In the genomic region with DNA sequence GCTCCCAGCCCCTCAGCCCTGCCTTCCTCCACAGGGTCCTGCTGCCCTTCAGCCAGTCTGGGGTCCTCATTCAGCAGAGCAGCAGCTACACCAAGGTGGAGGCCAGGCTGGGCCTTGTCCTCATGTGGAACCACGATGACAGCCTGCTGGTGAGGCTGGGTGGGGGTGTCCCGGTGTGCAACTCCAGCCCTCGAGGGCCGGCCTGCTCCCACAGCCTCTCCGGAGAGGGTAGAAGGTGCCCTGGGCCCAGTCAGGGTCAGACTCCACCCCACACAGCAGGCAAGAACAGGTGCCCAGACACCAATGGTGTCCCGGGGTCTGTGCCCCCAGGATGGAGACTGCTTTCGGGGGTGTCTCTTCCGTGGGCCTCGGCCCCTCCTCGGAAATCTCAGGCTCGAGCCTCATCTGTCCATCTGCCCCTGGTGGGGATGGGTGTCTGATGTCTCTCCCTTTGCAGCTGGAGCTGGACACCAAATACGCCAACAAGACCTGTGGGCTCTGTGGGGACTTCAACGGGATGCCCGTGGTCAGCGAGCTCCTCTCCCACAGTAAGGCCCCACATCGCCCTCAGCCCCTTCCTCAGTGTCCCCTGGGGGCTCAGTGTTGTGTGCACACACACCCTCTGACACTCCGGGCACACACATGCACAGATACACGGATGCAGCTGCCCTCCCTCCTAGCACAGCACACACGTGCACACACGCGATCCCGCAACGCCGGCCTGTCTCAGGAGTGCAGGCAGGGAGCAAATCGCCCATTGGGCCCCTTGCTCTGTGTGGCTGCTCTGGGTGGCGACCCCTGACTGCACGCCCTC, we compare ENCODE assay signal across 26 cellular contexts. TPM values are rescaled to one million over a fixed set of nuclear protein-coding genes. Genes with fewer than 3 reads are reported as not detected.
A peak's percentile ranks its signal among the peaks of the same experiment; 100 is the strongest.
DNase-seq lines count a peak whose midpoint lies in the region; ATAC-seq and TF ChIP-seq lines count a peak whose summit lies in the region.
"Had no signal": no experiment of that assay in that cellular context is flagged by ENCODE, and none has a peak within 500 bp of the region (broad histone marks: within the 10 kb centered on the region; RNA-seq: fewer than 3 reads in every experiment).

No MANE protein-coding gene starts in this region.

- H3K36me3 Mint-ChIP-seq in endodermal cell (ENCODE audit: low read depth), result no peaks in the 10 kb centered on the region
- H3K36me3 Mint-ChIP-seq in neural crest cell (ENCODE audit: low read depth), result no peaks in the 10 kb centered on the region
- H3K36me3 Mint-ChIP-seq: activated naive CD8-positive, alpha-beta T cell treated with anti-CD3 and anti-CD28 coated beads, Interleukin-2, amount 10 ng/mL, durations not matched to agents 7 days and 5 days; CD4-positive, CD25-positive, alpha-beta regulatory T cell had no signal

- H3K4me1 ChIP-seq in endodermal cell (ENCODE audit: control insufficient read depth, insufficient read depth, low read length), result no peaks in the 10 kb centered on the region
- H3K4me1 ChIP-seq: heart left ventricle, left ventricle myocardium inferior, parathyroid adenoma, tibial nerve had no signal

- H3K9me3 ChIP-seq in endodermal cell (ENCODE audit: control insufficient read depth, low read length), result no peaks in the 10 kb centered on the region
- H3K9me3 ChIP-seq: heart left ventricle, left ventricle myocardium inferior, tibial nerve had no signal

- H3K9me3 Mint-ChIP-seq in endodermal cell, result no peaks in the 10 kb centered on the region
- no peaks in the 10 kb centered on the region for H3K9me3 Mint-ChIP-seq in neural crest cell
- H3K9me3 Mint-ChIP-seq: activated naive CD8-positive, alpha-beta T cell treated with anti-CD3 and anti-CD28 coated beads, Interleukin-2, amount 10 ng/mL, durations not matched to agents 7 days and 5 days; CD4-positive, CD25-positive, alpha-beta regulatory T cell; stimulated activated naive CD8-positive, alpha-beta T cell treated with anti-CD3 and anti-CD28 coated beads, Interleukin-15, amount 100 ng/mL, for 72 hours had no signal

- H3K4me1 Mint-ChIP-seq in endodermal cell (no peaks in the 10 kb centered on the region), neural crest cell (no peaks in the 10 kb centered on the region)
- H3K4me1 Mint-ChIP-seq: activated naive CD8-positive, alpha-beta T cell treated with anti-CD3 and anti-CD28 coated beads, Interleukin-2, amount 10 ng/mL, durations not matched to agents 7 days and 5 days; CD4-positive, CD25-positive, alpha-beta regulatory T cell; nephron; stimulated activated naive CD8-positive, alpha-beta T cell treated with anti-CD3 and anti-CD28 coated beads, Interleukin-15, amount 100 ng/mL, for 72 hours had no signal

- 90 to 97% methylated on average over 13 to 27 of the region's 27 CpGs for WGBS in endodermal cell (ENCODE audit: insufficient coverage in 1 of 2, insufficient read length in 1 of 2), 2 experiments

- H3K4me3 Mint-ChIP-seq in endodermal cell (no peak overlapping the region), neural crest cell (no peak overlapping the region)
- H3K4me3 Mint-ChIP-seq: activated naive CD8-positive, alpha-beta T cell treated with anti-CD3 and anti-CD28 coated beads, Interleukin-2, amount 10 ng/mL, durations not matched to agents 7 days and 5 days; CD4-positive, CD25-positive, alpha-beta regulatory T cell; stimulated activated naive CD8-positive, alpha-beta T cell treated with anti-CD3 and anti-CD28 coated beads, Interleukin-15, amount 100 ng/mL, for 72 hours had no signal

- ATAC-seq in GM18511 (IDR thresholded peaks at IDR 0.05; ENCODE audit: unreplicated experiment), result no peak
- ATAC-seq: heart left ventricle; stimulated activated naive CD8-positive, alpha-beta T cell treated with anti-CD3 and anti-CD28 coated beads, Interleukin-15, amount 100 ng/mL, for 72 hours had no signal

- H3K27me3 ChIP-seq in endodermal cell (ENCODE audit: control insufficient read depth, insufficient read depth, low read length, poor library complexity, severe bottlenecking), result no peaks in the 10 kb centered on the region

- H3K36me3 ChIP-seq in endodermal cell (ENCODE audit: control insufficient read depth, insufficient read depth, low read length), result no peaks in the 10 kb centered on the region
- H3K36me3 ChIP-seq: heart left ventricle, left ventricle myocardium inferior, tibial nerve had no signal

- DNase-seq in 8988T (peak; percentile 59), D341Med (ENCODE audit: low spot score) (peak; percentile 28), endodermal cell (peak; percentile 34), neural crest cell (ENCODE audit: low read depth, low spot score) (no peak), T-helper 9 cell (no peak), dedifferentiated amniotic fluid mesenchymal stem cell (ENCODE audit: extremely low spot score) (no peak), iPS-NIHi11 (ENCODE audit: low spot score) (no peak)
- DNase-seq: activated naive CD8-positive, alpha-beta T cell treated with anti-CD3 and anti-CD28 coated beads, Interleukin-2, amount 10 ng/mL, durations not matched to agents 7 days and 5 days; CD4-positive, CD25-positive, alpha-beta regulatory T cell; DMS 273 treated with DMSO at 0.1 percent for 48 hours; erythroblast; GM23248; midbrain; NCI-H1105 treated with DMSO at 0.1 percent for 48 hours; NCI-H2081; NCI-H82; SHP77; stimulated activated naive CD8-positive, alpha-beta T cell treated with anti-CD3 and anti-CD28 coated beads, Interleukin-15, amount 100 ng/mL, for 72 hours had no signal

- no peak overlapping the region for H3K27ac ChIP-seq in endodermal cell (ENCODE audit: low read depth, low read length)
- H3K27ac ChIP-seq: GM23248, heart left ventricle, left ventricle myocardium inferior, parathyroid adenoma, tibial nerve had no signal

- H3K4me3 ChIP-seq in endodermal cell (ENCODE audit: low read length), result no peak overlapping the region
- H3K4me3 ChIP-seq: GM23248, heart left ventricle, left ventricle myocardium inferior, tibial nerve had no signal

- H3K27me3 Mint-ChIP-seq in endodermal cell (ENCODE audit: insufficient read depth) (no peaks in the 10 kb centered on the region), neural crest cell (ENCODE audit: low read depth) (no peaks in the 10 kb centered on the region)
- H3K27me3 Mint-ChIP-seq: activated naive CD8-positive, alpha-beta T cell treated with anti-CD3 and anti-CD28 coated beads, Interleukin-2, amount 10 ng/mL, durations not matched to agents 7 days and 5 days; CD4-positive, CD25-positive, alpha-beta regulatory T cell; stimulated activated naive CD8-positive, alpha-beta T cell treated with anti-CD3 and anti-CD28 coated beads, Interleukin-15, amount 100 ng/mL, for 72 hours had no signal

- H3K27ac Mint-ChIP-seq in endodermal cell, result no peak overlapping the region
- H3K27ac Mint-ChIP-seq in neural crest cell (ENCODE audit: unreplicated experiment), result peak overlapping the region; percentile 3
- H3K27ac Mint-ChIP-seq: activated naive CD8-positive, alpha-beta T cell treated with anti-CD3 and anti-CD28 coated beads, Interleukin-2, amount 10 ng/mL, durations not matched to agents 7 days and 5 days; nephron; stimulated activated naive CD8-positive, alpha-beta T cell treated with anti-CD3 and anti-CD28 coated beads, Interleukin-15, amount 100 ng/mL, for 72 hours had no signal

- no peak overlapping the region for H3K9ac ChIP-seq in endodermal cell (ENCODE audit: extremely low read depth, low read length, poor library complexity, severe bottlenecking)
- H3K9ac ChIP-seq: GM23248, parathyroid adenoma had no signal

- no peak for TF ChIP-seq CTCF in endodermal cell (conservative IDR thresholded peaks at IDR 0.05)
- no peak for TF ChIP-seq CTCF in neural crest cell (conservative IDR thresholded peaks at IDR 0.05)

RNA-seq across cellular contexts. Expression of a gene that starts 5.0 kb away (rescaled TPM):
- total RNA-seq in endodermal cell (not detected), neural crest cell (not detected in 2 replicates)
- polyA plus RNA-seq in endodermal cell (2013, experiment 1 of 2), result not detected
- not detected for polyA plus RNA-seq in endodermal cell (2013, experiment 2 of 2)
- total RNA-seq: activated naive CD8-positive, alpha-beta T cell treated with anti-CD3 and anti-CD28 coated beads, Interleukin-2, amount 10 ng/mL, durations not matched to agents 7 days and 5 days; CD4-positive, CD25-positive, alpha-beta regulatory T cell; fibroblast of villous mesenchyme; GM23248; heart left ventricle; left ventricle myocardium inferior; M059J; tibial nerve had no signal
- polyA plus RNA-seq: CD4-positive, CD25-positive, alpha-beta regulatory T cell; GM23248; heart left ventricle had no signal

Comparison
In these comparisons a context has a peak if more than half of its experiments do, and no peak if none do; other contexts are left out.
1. DNase-seq: peak in 8988T (single experiment), D341Med (single experiment) and endodermal cell (single experiment); none in neural crest cell (single experiment), T-helper 9 cell (single experiment), dedifferentiated amniotic fluid mesenchymal stem cell (single experiment) and iPS-NIHi11 (single experiment).